ENCODE assay signal across 1 cellular context in the genomic region with DNA sequence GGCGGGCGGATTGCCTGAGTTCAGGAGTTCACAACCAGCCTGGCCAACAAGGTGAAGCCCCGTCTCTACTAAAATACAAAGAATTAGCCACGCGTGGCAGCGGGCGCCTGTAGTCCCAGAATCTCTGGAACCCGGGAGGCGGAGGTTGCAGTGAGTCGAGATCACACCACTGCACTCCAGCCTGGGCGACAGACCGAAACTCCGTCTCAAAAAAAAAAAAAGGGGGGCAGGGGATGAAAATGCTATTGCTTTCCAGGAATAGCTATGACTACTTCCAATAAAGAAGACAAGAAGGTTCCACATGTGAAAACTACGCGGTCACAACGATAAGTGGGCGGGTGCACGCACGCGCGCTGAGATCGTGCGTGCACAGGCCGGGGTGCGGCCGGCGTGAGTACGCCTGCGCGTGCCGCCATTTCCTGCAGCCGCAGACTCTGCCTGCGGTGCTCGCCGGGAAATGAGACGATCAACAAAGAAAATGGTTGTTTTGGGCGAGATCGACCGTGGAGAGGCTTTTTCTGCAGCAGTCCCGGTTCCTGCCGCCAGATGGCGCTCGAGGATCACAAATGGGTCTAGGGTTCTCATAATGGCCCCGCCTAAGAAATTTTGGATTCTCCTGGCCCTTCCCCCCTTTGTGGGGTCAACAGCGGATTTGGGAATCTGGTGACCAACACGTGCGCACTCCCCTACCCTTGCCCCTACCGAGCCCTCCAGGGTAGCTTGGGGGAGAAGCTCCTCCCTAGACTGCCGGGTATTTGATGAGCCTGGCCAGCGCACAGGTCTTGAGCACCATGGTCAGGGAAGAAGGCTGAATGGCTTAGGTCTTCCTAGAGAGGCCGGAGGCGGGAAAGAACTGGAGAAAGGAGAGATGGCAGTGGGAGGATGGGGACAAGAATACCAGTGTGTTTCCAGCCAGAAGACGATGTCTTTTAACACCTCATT.
TF ChIP-seq lines count a peak whose summit lies in the region.

No MANE protein-coding gene starts in this region.

TF ChIP-seq in HEK293, 187 proteins besides CTCF, POLR2A, EP300 and RAD21 (continued from another document):
- TF ChIP-seq, protein P1, sequence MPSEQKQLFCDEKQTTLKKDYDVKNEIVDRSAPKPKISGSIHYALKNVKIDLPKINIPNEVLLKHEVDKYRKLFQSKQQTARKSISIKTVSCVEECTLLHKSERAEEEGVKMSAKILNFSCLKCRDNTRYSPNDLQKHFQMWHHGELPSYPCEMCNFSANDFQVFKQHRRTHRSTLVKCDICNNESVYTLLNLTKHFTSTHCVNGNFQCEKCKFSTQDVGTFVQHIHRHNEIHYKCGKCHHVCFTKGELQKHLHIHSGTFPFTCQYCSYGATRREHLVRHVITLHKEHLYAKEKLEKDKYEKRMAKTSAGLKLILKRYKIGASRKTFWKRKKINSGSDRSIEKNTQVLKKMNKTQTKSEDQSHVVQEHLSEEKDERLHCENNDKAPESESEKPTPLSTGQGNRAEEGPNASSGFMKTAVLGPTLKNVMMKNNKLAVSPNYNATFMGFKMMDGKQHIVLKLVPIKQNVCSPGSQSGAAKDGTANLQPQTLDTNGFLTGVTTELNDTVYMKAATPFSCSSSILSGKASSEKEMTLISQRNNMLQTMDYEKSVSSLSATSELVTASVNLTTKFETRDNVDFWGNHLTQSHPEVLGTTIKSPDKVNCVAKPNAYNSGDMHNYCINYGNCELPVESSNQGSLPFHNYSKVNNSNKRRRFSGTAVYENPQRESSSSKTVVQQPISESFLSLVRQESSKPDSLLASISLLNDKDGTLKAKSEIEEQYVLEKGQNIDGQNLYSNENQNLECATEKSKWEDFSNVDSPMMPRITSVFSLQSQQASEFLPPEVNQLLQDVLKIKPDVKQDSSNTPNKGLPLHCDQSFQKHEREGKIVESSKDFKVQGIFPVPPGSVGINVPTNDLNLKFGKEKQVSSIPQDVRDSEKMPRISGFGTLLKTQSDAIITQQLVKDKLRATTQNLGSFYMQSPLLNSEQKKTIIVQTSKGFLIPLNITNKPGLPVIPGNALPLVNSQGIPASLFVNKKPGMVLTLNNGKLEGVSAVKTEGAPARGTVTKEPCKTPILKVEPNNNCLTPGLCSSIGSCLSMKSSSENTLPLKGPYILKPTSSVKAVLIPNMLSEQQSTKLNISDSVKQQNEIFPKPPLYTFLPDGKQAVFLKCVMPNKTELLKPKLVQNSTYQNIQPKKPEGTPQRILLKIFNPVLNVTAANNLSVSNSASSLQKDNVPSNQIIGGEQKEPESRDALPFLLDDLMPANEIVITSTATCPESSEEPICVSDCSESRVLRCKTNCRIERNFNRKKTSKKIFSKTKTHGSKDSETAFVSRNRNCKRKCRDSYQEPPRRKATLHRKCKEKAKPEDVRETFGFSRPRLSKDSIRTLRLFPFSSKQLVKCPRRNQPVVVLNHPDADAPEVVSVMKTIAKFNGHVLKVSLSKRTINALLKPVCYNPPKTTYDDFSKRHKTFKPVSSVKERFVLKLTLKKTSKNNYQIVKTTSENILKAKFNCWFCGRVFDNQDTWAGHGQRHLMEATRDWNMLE (tag by site-specific recombination; conservative IDR thresholded peaks at IDR 0.05; ENCODE audit: low read depth) = peak; percentile 63; the same call in 1 of the 2 replicates
- TF ChIP-seq ZNF76 (tag by site-specific recombination; IDR thresholded peaks at IDR 0.05; ENCODE audit: borderline replicate concordance, low read depth) = peak; percentile 87; the same call in 1 of the 2 replicates
- 0 out of 2 replicates have a peak, but pooled peaks have one; percentile 21 for TF ChIP-seq ZNF394 (tag by site-specific recombination; IDR thresholded peaks at IDR 0.05; ENCODE audit: borderline replicate concordance)
- peak; percentile 89 for TF ChIP-seq YY2 (tag by site-specific recombination; IDR thresholded peaks at IDR 0.05)
- TF ChIP-seq ZNF660 (tag by site-specific recombination; IDR thresholded peaks at IDR 0.05) = peak; percentile 77
- peak; percentile 98 for TF ChIP-seq ZNF654 (tag by site-specific recombination; IDR thresholded peaks at IDR 0.05; ENCODE audit: low read depth)
- TF ChIP-seq ZNF132 (tag by site-specific recombination; IDR thresholded peaks at IDR 0.05; ENCODE audit: borderline replicate concordance) = no peak
- 0 out of 2 replicates have a peak, but pooled peaks have one; percentile 15 for TF ChIP-seq ZBTB8A (tag by site-specific recombination; IDR thresholded peaks at IDR 0.05)
- no peak for TF ChIP-seq ZNF211 (tag by site-specific recombination; IDR thresholded peaks at IDR 0.05; ENCODE audit: low read depth)
- TF ChIP-seq, protein P2, sequence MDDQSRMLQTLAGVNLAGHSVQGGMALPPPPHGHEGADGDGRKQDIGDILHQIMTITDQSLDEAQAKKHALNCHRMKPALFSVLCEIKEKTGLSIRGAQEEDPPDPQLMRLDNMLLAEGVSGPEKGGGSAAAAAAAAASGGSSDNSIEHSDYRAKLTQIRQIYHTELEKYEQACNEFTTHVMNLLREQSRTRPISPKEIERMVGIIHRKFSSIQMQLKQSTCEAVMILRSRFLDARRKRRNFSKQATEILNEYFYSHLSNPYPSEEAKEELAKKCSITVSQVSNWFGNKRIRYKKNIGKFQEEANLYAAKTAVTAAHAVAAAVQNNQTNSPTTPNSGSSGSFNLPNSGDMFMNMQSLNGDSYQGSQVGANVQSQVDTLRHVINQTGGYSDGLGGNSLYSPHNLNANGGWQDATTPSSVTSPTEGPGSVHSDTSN (CRISPR knock-in tag; IDR thresholded peaks at IDR 0.05) = 0 out of 2 replicates have a peak, but pooled peaks have one; percentile 38
- TF ChIP-seq, protein P3, sequence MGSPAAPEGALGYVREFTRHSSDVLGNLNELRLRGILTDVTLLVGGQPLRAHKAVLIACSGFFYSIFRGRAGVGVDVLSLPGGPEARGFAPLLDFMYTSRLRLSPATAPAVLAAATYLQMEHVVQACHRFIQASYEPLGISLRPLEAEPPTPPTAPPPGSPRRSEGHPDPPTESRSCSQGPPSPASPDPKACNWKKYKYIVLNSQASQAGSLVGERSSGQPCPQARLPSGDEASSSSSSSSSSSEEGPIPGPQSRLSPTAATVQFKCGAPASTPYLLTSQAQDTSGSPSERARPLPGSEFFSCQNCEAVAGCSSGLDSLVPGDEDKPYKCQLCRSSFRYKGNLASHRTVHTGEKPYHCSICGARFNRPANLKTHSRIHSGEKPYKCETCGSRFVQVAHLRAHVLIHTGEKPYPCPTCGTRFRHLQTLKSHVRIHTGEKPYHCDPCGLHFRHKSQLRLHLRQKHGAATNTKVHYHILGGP (tag by site-specific recombination; IDR thresholded peaks at IDR 0.05) = peak; percentile 97
- TF ChIP-seq ZNF580 (tag by site-specific recombination; IDR thresholded peaks at IDR 0.05) = no peak
- no peak for TF ChIP-seq ZNF473 (tag by site-specific recombination; IDR thresholded peaks at IDR 0.05)
- 0 out of 2 replicates have a peak, but pooled peaks have one; percentile 31 for TF ChIP-seq PATZ1 (tag by site-specific recombination; IDR thresholded peaks at IDR 0.05)
- peak; percentile 56 for TF ChIP-seq ZBTB17 (tag by site-specific recombination; IDR thresholded peaks at IDR 0.05)
- TF ChIP-seq TRIM28 (IDR thresholded peaks at IDR 0.05; ENCODE audit: borderline replicate concordance, low read length) = 0 out of 2 replicates have a peak, but pooled peaks have one; percentile 42
- 0 out of 2 replicates have a peak, but pooled peaks have one; percentile 28 for TF ChIP-seq IKZF3 (tag by site-specific recombination; IDR thresholded peaks at IDR 0.05)
- no peak for TF ChIP-seq SCRT1 (tag by site-specific recombination; IDR thresholded peaks at IDR 0.05; ENCODE audit: borderline replicate concordance)
- 0 out of 2 replicates have a peak, but pooled peaks have one; percentile 42 for TF ChIP-seq HOXC10 (CRISPR knock-in tag; IDR thresholded peaks at IDR 0.05)
- TF ChIP-seq KLF10 (tag by site-specific recombination; IDR thresholded peaks at IDR 0.05) = 0 out of 2 replicates have a peak, but pooled peaks have one; percentile 28
- TF ChIP-seq ZBTB20 (tag by site-specific recombination; IDR thresholded peaks at IDR 0.05) = peak; percentile 65; the same call in 1 of the 2 replicates
- peak; percentile 62 for TF ChIP-seq PRDM10 (tag by site-specific recombination; IDR thresholded peaks at IDR 0.05)
- peak; percentile 48 for TF ChIP-seq SETDB1 (IDR thresholded peaks at IDR 0.05; ENCODE audit: insufficient read length, low read length)
- no peak for TF ChIP-seq ZNF707 (tag by site-specific recombination; IDR thresholded peaks at IDR 0.05)
- peak; percentile 43; the same call in 1 of the 2 replicates for TF ChIP-seq ZXDB (tag by site-specific recombination; IDR thresholded peaks at IDR 0.05)
- peak; percentile 45; the same call in 1 of the 2 replicates for TF ChIP-seq SP2 (tag by site-specific recombination; IDR thresholded peaks at IDR 0.05)
- TF ChIP-seq ZNF704 (tag by site-specific recombination; IDR thresholded peaks at IDR 0.05) = no peak
- no peak for TF ChIP-seq ZNF544 (tag by site-specific recombination; IDR thresholded peaks at IDR 0.05)
- no peak for TF ChIP-seq ZNF112 (tag by site-specific recombination; IDR thresholded peaks at IDR 0.05)
- TF ChIP-seq ZNF610 (tag by site-specific recombination; IDR thresholded peaks at IDR 0.05; ENCODE audit: borderline replicate concordance) = peak; percentile 18; the same call in 1 of the 2 replicates
- 0 out of 2 replicates have a peak, but pooled peaks have one; percentile 29 for TF ChIP-seq ZNF2 (tag by site-specific recombination; IDR thresholded peaks at IDR 0.05)
- TF ChIP-seq ZNF837 (tag by site-specific recombination; IDR thresholded peaks at IDR 0.05) = no peak
